27 cellular contexts compared by ENCODE assay signal in the genomic region with DNA sequence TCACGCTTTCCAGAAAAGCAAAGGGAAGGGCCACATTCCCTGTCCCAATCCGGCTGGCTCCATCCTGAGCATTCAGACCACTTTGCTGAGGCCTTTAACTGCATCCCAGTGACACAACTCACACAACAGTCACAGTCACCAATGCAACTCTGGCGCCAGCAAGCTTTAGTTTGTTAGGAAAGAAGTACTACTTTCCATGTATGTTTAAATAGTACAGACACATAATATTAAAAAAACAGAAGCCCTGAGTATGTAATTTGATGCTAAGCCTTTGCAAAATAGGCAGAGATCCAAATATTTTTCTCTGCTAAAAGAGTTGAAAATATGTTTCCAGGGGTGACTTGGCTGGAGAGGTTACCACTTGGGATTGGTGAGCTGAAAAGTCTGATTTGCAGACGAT. TPM values are rescaled to one million over a fixed set of nuclear protein-coding genes. Genes with fewer than 3 reads are reported as not detected.
DNase-seq lines count a peak whose midpoint lies in the region; ATAC-seq and TF ChIP-seq lines count a peak whose summit lies in the region.
"Had no signal": no experiment of that assay in that cellular context is flagged by ENCODE, and none has a peak within 500 bp of the region (broad histone marks: within the 10 kb centered on the region; RNA-seq: fewer than 3 reads in every experiment).

No MANE protein-coding gene starts in this region.

- H3K4me1 Mint-ChIP-seq in chondrocyte (ENCODE audit: low read depth) (peaks cover 67% of the 10 kb centered on the region), progenitor cell of endocrine pancreas (ENCODE audit: low read depth) (peaks cover 3% of the 10 kb centered on the region)
- H3K4me1 Mint-ChIP-seq: activated CD4-positive, alpha-beta T cell treated with anti-CD3 and anti-CD28 coated beads, Interleukin-2, amount 10 ng/mL, durations not matched to agents 7 days and 5 days; activated naive CD8-positive, alpha-beta T cell treated with anti-CD3 and anti-CD28 coated beads for 36 hours; activated T-helper 17 cell treated with anti-CD3 and anti-CD28 coated beads, Interleukin-2, amount 50 U/mL, for 72 hours; IgD-negative memory B cell had no signal

- peaks cover 0 to 4% of the 10 kb centered on the region in 2 donors for H3K4me1 ChIP-seq in right atrium auricular region
- no peaks in the 10 kb centered on the region for H3K4me1 ChIP-seq in left lung
- H3K4me1 ChIP-seq: breast epithelium had no signal

- H3K36me3 ChIP-seq in right atrium auricular region, result no peaks in the 10 kb centered on the region
- no peaks in the 10 kb centered on the region for H3K36me3 ChIP-seq in left lung
- H3K36me3 ChIP-seq: breast epithelium, gastroesophageal sphincter, MG63 had no signal

- H3K9me3 ChIP-seq in right atrium auricular region (no peaks in the 10 kb centered on the region), left lung (no peaks in the 10 kb centered on the region)
- H3K9me3 ChIP-seq: breast epithelium, gastroesophageal sphincter, MG63 had no signal

- intact Hi-C loops in left ventricle myocardium superior (cut with micrococcal nuclease), result no loop called here
- intact Hi-C loops in left lung (cut with DNase I), result no loop called here

- DNase-seq in left ventricle myocardium superior (no peak), right atrium auricular region (ENCODE audit: low spot score) (no peak), chondrocyte (ENCODE audit: low spot score) (no peak), myocyte (ENCODE audit: low read depth) (peak; percentile 74), left lung (no peak), progenitor cell of endocrine pancreas (ENCODE audit: low spot score, unreplicated experiment) (no peak)
- DNase-seq: ACHN; activated CD4-positive, alpha-beta T cell treated with anti-CD3 and anti-CD28 coated beads, Interleukin-2, amount 10 ng/mL, durations not matched to agents 7 days and 5 days; activated naive CD8-positive, alpha-beta T cell treated with anti-CD3 and anti-CD28 coated beads for 36 hours; C1 segment of cervical spinal cord; dermis blood vessel endothelial cell; GDM1; mesenchymal stem cell; MG63; NCI-H146; NCI-H2227 treated with DMSO at 0.1 percent for 48 hours; OCI-M1; stimulated activated CD4-positive, alpha-beta T cell treated with anti-CD3 and anti-CD28 coated beads, Interleukin-15, amount 100 ng/mL, for 24 hours had no signal

- ATAC-seq in left ventricle myocardium superior, result peak; percentile 12
- ATAC-seq in left lung, result no peak
- ATAC-seq in HG02981 (IDR thresholded peaks at IDR 0.05; ENCODE audit: unreplicated experiment), result no peak
- no peak for ATAC-seq in GM19351 (IDR thresholded peaks at IDR 0.05; ENCODE audit: unreplicated experiment)
- ATAC-seq: activated T-helper 17 cell treated with anti-CD3 and anti-CD28 coated beads, Interleukin-2, amount 50 U/mL, for 72 hours; gastroesophageal sphincter had no signal

- no peaks in the 10 kb centered on the region for H3K27me3 ChIP-seq in right atrium auricular region
- peaks cover 0 to 8% of the 10 kb centered on the region in 2 donors for H3K27me3 ChIP-seq in left lung
- H3K27me3 ChIP-seq: breast epithelium, gastroesophageal sphincter, MG63 had no signal

- H3K27me3 Mint-ChIP-seq in chondrocyte (ENCODE audit: low read depth), result no peaks in the 10 kb centered on the region
- H3K27me3 Mint-ChIP-seq in progenitor cell of endocrine pancreas, result peaks cover 29% of the 10 kb centered on the region

- H3K27ac ChIP-seq in right atrium auricular region (no peak overlapping the region), left lung (no peak overlapping the region)
- H3K27ac ChIP-seq: breast epithelium, gastroesophageal sphincter, VCaP had no signal

- peak overlapping the region; percentile 71 for H3K27ac Mint-ChIP-seq in chondrocyte (ENCODE audit: unreplicated experiment)
- H3K27ac Mint-ChIP-seq in progenitor cell of endocrine pancreas, result no peak overlapping the region
- H3K27ac Mint-ChIP-seq: activated CD4-positive, alpha-beta T cell treated with anti-CD3 and anti-CD28 coated beads, Interleukin-2, amount 10 ng/mL, durations not matched to agents 7 days and 5 days; activated naive CD8-positive, alpha-beta T cell treated with anti-CD3 and anti-CD28 coated beads for 36 hours; activated T-helper 17 cell treated with anti-CD3 and anti-CD28 coated beads, Interleukin-2, amount 50 U/mL, for 72 hours; IgD-negative memory B cell; T-helper 1 cell treated with Interleukin-12 subunit alpha and Interleukin-12 subunit beta and Interleukin-4 antibody, amounts not matched to agents 30 μg/mL and 1 μg/mL, for 36 hours had no signal

- no peaks in the 10 kb centered on the region for H3K36me3 Mint-ChIP-seq in chondrocyte (ENCODE audit: low read depth)
- no peaks in the 10 kb centered on the region for H3K36me3 Mint-ChIP-seq in progenitor cell of endocrine pancreas (ENCODE audit: insufficient read depth)
- H3K36me3 Mint-ChIP-seq: activated naive CD8-positive, alpha-beta T cell treated with anti-CD3 and anti-CD28 coated beads for 36 hours; IgD-negative memory B cell had no signal

- H3K4me3 Mint-ChIP-seq in chondrocyte (ENCODE audit: unreplicated experiment), result no peak overlapping the region
- H3K4me3 Mint-ChIP-seq in progenitor cell of endocrine pancreas (ENCODE audit: low read depth), result no peak overlapping the region
- H3K4me3 Mint-ChIP-seq: activated CD4-positive, alpha-beta T cell treated with anti-CD3 and anti-CD28 coated beads, Interleukin-2, amount 10 ng/mL, durations not matched to agents 7 days and 5 days; activated naive CD8-positive, alpha-beta T cell treated with anti-CD3 and anti-CD28 coated beads for 36 hours; activated T-helper 17 cell treated with anti-CD3 and anti-CD28 coated beads, Interleukin-2, amount 50 U/mL, for 72 hours; IgD-negative memory B cell; neural crest cell; T-helper 1 cell treated with Interleukin-12 subunit alpha and Interleukin-12 subunit beta and Interleukin-4 antibody, amounts not matched to agents 30 μg/mL and 1 μg/mL, for 36 hours had no signal

- H3K4me3 ChIP-seq in right atrium auricular region, result no peak overlapping the region
- H3K4me3 ChIP-seq in left lung, result no peak overlapping the region
- H3K4me3 ChIP-seq: breast epithelium, gastroesophageal sphincter, MG63 had no signal

- TF ChIP-seq CTCF in right atrium auricular region (IDR thresholded peaks at IDR 0.05) (no peak), chondrocyte (IDR thresholded peaks at IDR 0.05) (no peak), left lung (IDR thresholded peaks at IDR 0.05) (no peak), progenitor cell of endocrine pancreas (IDR thresholded peaks at IDR 0.05; ENCODE audit: unreplicated experiment) (no peak)

- H3K9me3 Mint-ChIP-seq in chondrocyte (ENCODE audit: low read depth) (peaks cover 6% of the 10 kb centered on the region), progenitor cell of endocrine pancreas (ENCODE audit: low read depth) (no peaks in the 10 kb centered on the region)
- H3K9me3 Mint-ChIP-seq: activated CD4-positive, alpha-beta T cell treated with anti-CD3 and anti-CD28 coated beads, Interleukin-2, amount 10 ng/mL, durations not matched to agents 7 days and 5 days; activated naive CD8-positive, alpha-beta T cell treated with anti-CD3 and anti-CD28 coated beads for 36 hours; activated T-helper 17 cell treated with anti-CD3 and anti-CD28 coated beads, Interleukin-2, amount 50 U/mL, for 72 hours; T-helper 1 cell treated with Interleukin-12 subunit alpha and Interleukin-12 subunit beta and Interleukin-4 antibody, amounts not matched to agents 30 μg/mL and 1 μg/mL, for 36 hours had no signal

RNA-seq across cellular contexts. Expression of a gene that starts 31.7 kb away (rescaled TPM):
- total RNA-seq in left ventricle myocardium superior (19.7 TPM), right atrium auricular region (10 to 100 TPM; 44.4 to 78.6 TPM), chondrocyte (56.5 to 70.3 TPM (median 70.0 TPM) in 3 replicates), myocyte (190 and 279 TPM in 2 replicates), left lung (10 to 100 TPM in 1 of 2 donors, 1 to 10 TPM in 1; 9.8 to 18.5 TPM), progenitor cell of endocrine pancreas (4.0 and 5.6 TPM in 2 replicates)
- 28.7 TPM for polyA plus RNA-seq in myocyte (2012)
